ENCODE assay signal across 1 cellular context in the genomic region with DNA sequence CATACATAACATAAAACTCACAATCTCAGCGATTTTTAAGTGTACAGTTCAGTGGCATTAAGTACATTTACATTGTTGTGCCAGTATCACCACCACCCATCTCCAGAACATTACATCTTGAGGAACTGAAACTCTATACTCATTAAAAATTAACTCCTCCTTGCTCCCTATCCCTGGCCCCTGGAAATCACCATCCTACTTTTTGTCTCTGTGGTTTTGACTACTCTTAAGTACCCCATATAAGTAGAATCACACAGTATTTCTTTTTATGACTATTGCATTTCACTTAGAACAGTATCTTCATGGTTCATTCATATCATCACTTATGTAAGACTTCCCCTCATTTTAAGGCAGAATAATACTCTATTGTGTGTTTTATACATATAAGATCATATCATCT.
TF ChIP-seq lines count a peak whose summit lies in the region.

No MANE protein-coding gene starts in this region.

TF ChIP-seq in HepG2, 621 proteins besides CTCF, POLR2A, EP300 and RAD21 (continued from another document):
- TF ChIP-seq, protein P1, sequence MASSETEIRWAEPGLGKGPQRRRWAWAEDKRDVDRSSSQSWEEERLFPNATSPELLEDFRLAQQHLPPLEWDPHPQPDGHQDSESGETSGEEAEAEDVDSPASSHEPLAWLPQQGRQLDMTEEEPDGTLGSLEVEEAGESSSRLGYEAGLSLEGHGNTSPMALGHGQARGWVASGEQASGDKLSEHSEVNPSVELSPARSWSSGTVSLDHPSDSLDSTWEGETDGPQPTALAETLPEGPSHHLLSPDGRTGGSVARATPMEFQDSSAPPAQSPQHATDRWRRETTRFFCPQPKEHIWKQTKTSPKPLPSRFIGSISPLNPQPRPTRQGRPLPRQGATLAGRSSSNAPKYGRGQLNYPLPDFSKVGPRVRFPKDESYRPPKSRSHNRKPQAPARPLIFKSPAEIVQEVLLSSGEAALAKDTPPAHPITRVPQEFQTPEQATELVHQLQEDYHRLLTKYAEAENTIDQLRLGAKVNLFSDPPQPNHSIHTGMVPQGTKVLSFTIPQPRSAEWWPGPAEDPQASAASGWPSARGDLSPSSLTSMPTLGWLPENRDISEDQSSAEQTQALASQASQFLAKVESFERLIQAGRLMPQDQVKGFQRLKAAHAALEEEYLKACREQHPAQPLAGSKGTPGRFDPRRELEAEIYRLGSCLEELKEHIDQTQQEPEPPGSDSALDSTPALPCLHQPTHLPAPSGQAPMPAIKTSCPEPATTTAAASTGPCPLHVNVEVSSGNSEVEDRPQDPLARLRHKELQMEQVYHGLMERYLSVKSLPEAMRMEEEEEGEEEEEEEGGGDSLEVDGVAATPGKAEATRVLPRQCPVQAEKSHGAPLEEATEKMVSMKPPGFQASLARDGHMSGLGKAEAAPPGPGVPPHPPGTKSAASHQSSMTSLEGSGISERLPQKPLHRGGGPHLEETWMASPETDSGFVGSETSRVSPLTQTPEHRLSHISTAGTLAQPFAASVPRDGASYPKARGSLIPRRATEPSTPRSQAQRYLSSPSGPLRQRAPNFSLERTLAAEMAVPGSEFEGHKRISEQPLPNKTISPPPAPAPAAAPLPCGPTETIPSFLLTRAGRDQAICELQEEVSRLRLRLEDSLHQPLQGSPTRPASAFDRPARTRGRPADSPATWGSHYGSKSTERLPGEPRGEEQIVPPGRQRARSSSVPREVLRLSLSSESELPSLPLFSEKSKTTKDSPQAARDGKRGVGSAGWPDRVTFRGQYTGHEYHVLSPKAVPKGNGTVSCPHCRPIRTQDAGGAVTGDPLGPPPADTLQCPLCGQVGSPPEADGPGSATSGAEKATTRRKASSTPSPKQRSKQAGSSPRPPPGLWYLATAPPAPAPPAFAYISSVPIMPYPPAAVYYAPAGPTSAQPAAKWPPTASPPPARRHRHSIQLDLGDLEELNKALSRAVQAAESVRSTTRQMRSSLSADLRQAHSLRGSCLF (CRISPR knock-in tag; IDR thresholded peaks at IDR 0.05; ENCODE audit: borderline replicate concordance), result no peak
- TF ChIP-seq NCOA2 (CRISPR knock-in tag; IDR thresholded peaks at IDR 0.05), result no peak
- TF ChIP-seq, protein P2, sequence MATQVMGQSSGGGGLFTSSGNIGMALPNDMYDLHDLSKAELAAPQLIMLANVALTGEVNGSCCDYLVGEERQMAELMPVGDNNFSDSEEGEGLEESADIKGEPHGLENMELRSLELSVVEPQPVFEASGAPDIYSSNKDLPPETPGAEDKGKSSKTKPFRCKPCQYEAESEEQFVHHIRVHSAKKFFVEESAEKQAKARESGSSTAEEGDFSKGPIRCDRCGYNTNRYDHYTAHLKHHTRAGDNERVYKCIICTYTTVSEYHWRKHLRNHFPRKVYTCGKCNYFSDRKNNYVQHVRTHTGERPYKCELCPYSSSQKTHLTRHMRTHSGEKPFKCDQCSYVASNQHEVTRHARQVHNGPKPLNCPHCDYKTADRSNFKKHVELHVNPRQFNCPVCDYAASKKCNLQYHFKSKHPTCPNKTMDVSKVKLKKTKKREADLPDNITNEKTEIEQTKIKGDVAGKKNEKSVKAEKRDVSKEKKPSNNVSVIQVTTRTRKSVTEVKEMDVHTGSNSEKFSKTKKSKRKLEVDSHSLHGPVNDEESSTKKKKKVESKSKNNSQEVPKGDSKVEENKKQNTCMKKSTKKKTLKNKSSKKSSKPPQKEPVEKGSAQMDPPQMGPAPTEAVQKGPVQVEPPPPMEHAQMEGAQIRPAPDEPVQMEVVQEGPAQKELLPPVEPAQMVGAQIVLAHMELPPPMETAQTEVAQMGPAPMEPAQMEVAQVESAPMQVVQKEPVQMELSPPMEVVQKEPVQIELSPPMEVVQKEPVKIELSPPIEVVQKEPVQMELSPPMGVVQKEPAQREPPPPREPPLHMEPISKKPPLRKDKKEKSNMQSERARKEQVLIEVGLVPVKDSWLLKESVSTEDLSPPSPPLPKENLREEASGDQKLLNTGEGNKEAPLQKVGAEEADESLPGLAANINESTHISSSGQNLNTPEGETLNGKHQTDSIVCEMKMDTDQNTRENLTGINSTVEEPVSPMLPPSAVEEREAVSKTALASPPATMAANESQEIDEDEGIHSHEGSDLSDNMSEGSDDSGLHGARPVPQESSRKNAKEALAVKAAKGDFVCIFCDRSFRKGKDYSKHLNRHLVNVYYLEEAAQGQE (IDR thresholded peaks at IDR 0.05; ENCODE audit: borderline replicate concordance in 1 of 2, low read depth in 1 of 2, low read length in 2 of 2), result no peak
TF ChIP-seq in HepG2: peak in this region for 0.
